ENCODE assay signal across 8 cellular contexts in genomic region chr4:174282836-174283506, GRCh38. TPM values are rescaled to one million over a fixed set of nuclear protein-coding genes. Genes with fewer than 3 reads are reported as not detected.
A peak's percentile ranks its signal among the peaks of the same experiment; 100 is the strongest.
DNase-seq lines count a peak whose midpoint lies in the region; ATAC-seq, FAIRE-seq and TF ChIP-seq lines count a peak whose summit lies in the region.

No MANE protein-coding gene starts in this region.

- no peaks in the 10 kb centered on the region for H4K20me1 ChIP-seq in keratinocyte (ENCODE audit: control insufficient read depth, extremely low read depth, insufficient read depth, low read length)

- H2AFZ ChIP-seq in keratinocyte (ENCODE audit: control insufficient read depth, low read length): peak overlapping the region; percentile 97

- FAIRE-seq in GM19239 (lab: Jason Lieb, UNC): peak; percentile 99
- FAIRE-seq in keratinocyte (lab: Jason Lieb, UNC): peak; percentile 95

- peaks cover 18% of the 10 kb centered on the region for H3K4me1 ChIP-seq in keratinocyte (ENCODE audit: control insufficient read depth, extremely low read depth, insufficient read depth, low read length)

- peak overlapping the region; percentile 81 for H3K4me2 ChIP-seq in keratinocyte (ENCODE audit: control insufficient read depth, extremely low read depth, insufficient read depth, low read depth, low read length)

- H3K27me3 ChIP-seq in keratinocyte (ENCODE audit: control insufficient read depth, extremely low read depth, insufficient read depth, low read length): no peaks in the 10 kb centered on the region

- H3K9me3 ChIP-seq in keratinocyte (ENCODE audit: control insufficient read depth, low read depth, low read length): no peaks in the 10 kb centered on the region

- H3K79me2 ChIP-seq in keratinocyte (ENCODE audit: control insufficient read depth, insufficient read depth, low read length): peaks cover 47% of the 10 kb centered on the region

- peak overlapping the region; percentile 97 for H3K27ac ChIP-seq in keratinocyte (ENCODE audit: control insufficient read depth, insufficient read depth, low read length)

- DNase-seq in AG20443 (ENCODE audit: low spot score): peak; percentile 91
- peak; percentile 62 for DNase-seq in GM19239 (ENCODE audit: insufficient read length, low spot score)
- peak; percentile 42 for DNase-seq in NCI-H510A (lab: John Stamatoyannopoulos, UW)
- DNase-seq in activated CD4-positive, alpha-beta T cell treated with anti-CD3 and anti-CD28 coated beads for 24 hours (ENCODE audit: low read depth in 2 of 2): peak; percentile 33 to 63
- DNase-seq in cerebellum (ENCODE audit: low spot score): peak; percentile 93
- peak; percentile 63 for DNase-seq in keratinocyte (ENCODE audit: low read depth, low spot score)
- DNase-seq in stimulated activated CD4-positive, alpha-beta T cell treated with anti-CD3 and anti-CD28 coated beads, Interleukin-12 subunit alpha, Interleukin-12 subunit beta, amount 100 ng/mL, for 48 hours (ENCODE audit: low read depth in 2 of 3, low spot score in 1 of 3): peak; percentile 53 to 59 (median 54)

- H3K4me3 ChIP-seq in keratinocyte (ENCODE audit: control insufficient read depth in 2 of 3, extremely low read depth in 1 of 3, insufficient read depth in 2 of 3, low read depth in 1 of 3, low read length in 3 of 3): peak overlapping the region; percentile 69 to 88 (median 83)

- TF ChIP-seq CTCF in keratinocyte (optimal IDR thresholded peaks at IDR 0.05 in 1 of 3, IDR thresholded peaks at IDR 0.05 in 1 of 3, conservative IDR thresholded peaks at IDR 0.05 in 1 of 3; ENCODE audit: extremely low read depth in 1 of 3, insufficient read depth in 2 of 3, low read length in 3 of 3): no peak

- no peaks in the 10 kb centered on the region for H3K9me1 ChIP-seq in keratinocyte (ENCODE audit: control insufficient read depth, extremely low read depth, insufficient read depth, low read length)

- no peaks in the 10 kb centered on the region for H3K36me3 ChIP-seq in keratinocyte (ENCODE audit: control insufficient read depth in 2 of 2, extremely low read depth in 1 of 2, insufficient read depth in 2 of 2, low read length in 2 of 2)

- dilution Hi-C loops in keratinocyte (cut with MboI; ENCODE audit: extremely low pct_ligation_motif_present, low sequenced_read_pairs): no loop called here

- peak overlapping the region; percentile 96 for H3K9ac ChIP-seq in keratinocyte (ENCODE audit: control insufficient read depth, extremely low read depth, insufficient read depth, low read length)

- ATAC-seq in HG03439 (IDR thresholded peaks at IDR 0.05; ENCODE audit: unreplicated experiment): peak; percentile 99

RNA-seq across cellular contexts. Expression of gene FBXO8, which starts 0.5 kb away (rescaled TPM):
- total RNA-seq in cerebellum: 32.1 TPM
- polyA plus RNA-seq in keratinocyte: 9.0 to 21.0 TPM (median 16.3 TPM) in 3 replicates
- 9.2 TPM for polyA plus RNA-seq in keratinocyte (2011; ENCODE audit: low read depth)
- 10.6 and 19.5 TPM in 2 replicates for polyA plus RNA-seq in keratinocyte (2011; cell fraction: cytosol; rRNA removed)
- polyA plus RNA-seq in keratinocyte (2011; cell fraction: nucleus; rRNA removed): 11.1 and 12.3 TPM in 2 replicates
- polyA plus RNA-seq in keratinocyte (2012; ENCODE audit: low replicate concordance): 9.4 and 15.8 TPM in 2 replicates
- polyA minus RNA-seq in keratinocyte: 5.2 to 14.3 TPM (median 13.5 TPM) in 3 replicates
- polyA minus RNA-seq in keratinocyte (2011; cell fraction: cytosol; rRNA and poly(A)+ RNA removed): 12.3 TPM
- polyA minus RNA-seq in keratinocyte (2011; cell fraction: nucleus; rRNA and poly(A)+ RNA removed): 9.5 and 10.2 TPM in 2 replicates

RNA-seq across cellular contexts. Expression of gene CEP44, which starts 0.7 kb away (rescaled TPM):
- total RNA-seq in cerebellum: 36.4 TPM
- polyA plus RNA-seq in keratinocyte: 3.9 to 8.0 TPM (median 5.3 TPM) in 3 replicates
- polyA plus RNA-seq in keratinocyte (2011; ENCODE audit: low read depth): 10.5 TPM
- 2.5 and 4.0 TPM in 2 replicates for polyA plus RNA-seq in keratinocyte (2011; cell fraction: cytosol; rRNA removed)
- polyA plus RNA-seq in keratinocyte (2011; cell fraction: nucleus; rRNA removed): 7.0 and 7.9 TPM in 2 replicates
- polyA plus RNA-seq in keratinocyte (2012; ENCODE audit: low replicate concordance): 4.1 and 7.4 TPM in 2 replicates
- 2.5 to 8.2 TPM (median 3.2 TPM) in 3 replicates for polyA minus RNA-seq in keratinocyte
- polyA minus RNA-seq in keratinocyte (2011; cell fraction: cytosol; rRNA and poly(A)+ RNA removed): 4.8 TPM
- 4.1 and 11.5 TPM in 2 replicates for polyA minus RNA-seq in keratinocyte (2011; cell fraction: nucleus; rRNA and poly(A)+ RNA removed)

Comparison
In these comparisons a context has a peak if more than half of its experiments do, and no peak if none do; other contexts are left out.
1. Peak in every context shown above with its lines: DNase-seq, ATAC-seq, H3K4me3 ChIP-seq and H3K27ac ChIP-seq.
2. DNase-seq: peak in every context shown above with its lines; median percentile 93 in cerebellum; 91 in AG20443; 63 in keratinocyte; 62 in GM19239; 54 in stimulated activated CD4-positive, alpha-beta T cell treated with anti-CD3 and anti-CD28 coated beads, Interleukin-12 subunit alpha, Interleukin-12 subunit beta, amount 100 ng/mL, for 48 hours; 48 in activated CD4-positive, alpha-beta T cell treated with anti-CD3 and anti-CD28 coated beads for 24 hours; 42 in NCI-H510A.